25 cellular contexts compared by ENCODE assay signal in genomic region chr12:82182601-82183000, GRCh38.
DNase-seq lines count a peak whose midpoint lies in the region; ATAC-seq, FAIRE-seq and TF ChIP-seq lines count a peak whose summit lies in the region.
"Had no signal": no experiment of that assay in that cellular context is flagged by ENCODE, and none has a peak within 500 bp of the region (broad histone marks: within the 10 kb centered on the region; RNA-seq: fewer than 3 reads in every experiment).

No MANE protein-coding gene starts in this region.

- no TSS peak for BruUV-seq in MCF 10A (replicated peaks; lab: Mats Ljungman, UMichigan)

- H3K4me3 ChIP-seq in breast epithelium = no peak overlapping the region
- H3K4me3 ChIP-seq in choroid plexus epithelial cell (ENCODE audit: low read depth, low read length) = no peak overlapping the region
- H3K4me3 ChIP-seq: esophagus muscularis mucosa, vagina had no signal

- H3K27ac ChIP-seq in breast epithelium (no peak overlapping the region), RWPE1 (no peak overlapping the region)
- H3K27ac ChIP-seq: esophagus muscularis mucosa, vagina had no signal

- CTCF ChIA-PET in MCF 10A (lab: Yijun Ruan, JAX) (no interaction called here), RWPE1 (lab: Yijun Ruan, JAX) (no interaction called here)

- intact Hi-C loops in MCF 10A (cut with micrococcal nuclease) (no loop called here), breast epithelium (cut with DNase I; ENCODE audit: low total_unique reads) (no loop called here)

- FAIRE-seq in urothelium cell line (lab: Jason Lieb, UNC) = no peak
- FAIRE-seq: small intestine had no signal

- H3K36me3 ChIP-seq in breast epithelium = no peaks in the 10 kb centered on the region
- H3K36me3 ChIP-seq: esophagus muscularis mucosa, vagina had no signal

- H3K27ac Mint-ChIP-seq in MCF 10A (ENCODE audit: low read depth, unreplicated experiment) = no peak overlapping the region
- H3K27ac Mint-ChIP-seq: activated CD4-positive, alpha-beta T cell treated with anti-CD3 and anti-CD28 coated beads for 36 hours; activated naive CD4-positive, alpha-beta T cell treated with anti-CD3 and anti-CD28 coated beads, Interleukin-2, amount 10 ng/mL, durations not matched to agents 7 days and 5 days; activated T-cell treated with anti-CD3 and anti-CD28 coated beads, Interleukin-2, amount 50 U/mL, for 72 hours; HFFc6; memory B cell; stimulated activated naive B cell treated with anti-CD40 and anti-IgM and Interleukin-4, amounts not matched to agents 10 μg/mL and 1 μg/mL and 100 μg/mL, for 72 hours had no signal

- no peaks in the 10 kb centered on the region for H3K9me3 ChIP-seq in breast epithelium
- H3K9me3 ChIP-seq: esophagus muscularis mucosa, vagina had no signal

- no peaks in the 10 kb centered on the region for H3K36me3 Mint-ChIP-seq in MCF 10A (ENCODE audit: insufficient read depth, unreplicated experiment)
- H3K36me3 Mint-ChIP-seq: activated naive CD4-positive, alpha-beta T cell treated with anti-CD3 and anti-CD28 coated beads, Interleukin-2, amount 10 ng/mL, durations not matched to agents 7 days and 5 days; memory B cell; stimulated activated naive B cell treated with anti-CD40 and anti-IgM and Interleukin-4, amounts not matched to agents 10 μg/mL and 1 μg/mL and 100 μg/mL, for 72 hours had no signal

- POLR2A ChIA-PET in MCF 10A (lab: Yijun Ruan, JAX) = no interaction called here
- POLR2A ChIA-PET in RWPE1 (lab: Yijun Ruan, JAX; ENCODE audit: low non-redundant PET) = no interaction called here

- H3K27me3 ChIP-seq in breast epithelium = no peaks in the 10 kb centered on the region
- H3K27me3 ChIP-seq: esophagus muscularis mucosa, vagina had no signal

- H3K4me1 ChIP-seq in breast epithelium = no peaks in the 10 kb centered on the region
- H3K4me1 ChIP-seq: esophagus muscularis mucosa, vagina had no signal

- DNase-seq in MCF 10A (ENCODE audit: unreplicated experiment) (peak; percentile 6), breast epithelium (ENCODE audit: low spot score in 2 of 2) (no peak), RWPE1 (ENCODE audit: low spot score) (peak; percentile 4), choroid plexus epithelial cell (ENCODE audit: low read depth) (peak; percentile 8), urothelium cell line (ENCODE audit: low spot score) (peak; percentile 11), NCI-H2029 (lab: John Stamatoyannopoulos, UW) (no peak)
- DNase-seq: activated CD4-positive, alpha-beta T cell treated with anti-CD3 and anti-CD28 coated beads for 36 hours; activated naive CD4-positive, alpha-beta T cell treated with anti-CD3 and anti-CD28 coated beads, Interleukin-2, amount 10 ng/mL, durations not matched to agents 7 days and 5 days; activated T-cell treated with anti-CD3 and anti-CD28 coated beads, Interleukin-2, amount 50 U/mL, for 72 hours; effector CD8-positive, alpha-beta T cell; GF-D8; HFFc6; Karpas-422; NCI-H2029 treated with DMSO at 0.1 percent for 48 hours; NCI-H748 treated with DMSO at 0.1 percent for 48 hours; nucleus accumbens; small intestine; stimulated activated CD4-positive, alpha-beta T cell treated with anti-CD3 and anti-CD28 coated beads, Interleukin-2, amount 100 ng/mL, for 24 hours; stimulated activated naive B cell treated with anti-CD40 and anti-IgM and Interleukin-4, amounts not matched to agents 10 μg/mL and 1 μg/mL and 100 μg/mL, for 72 hours had no signal

- no peak for TF ChIP-seq CTCF in MCF 10A (IDR thresholded peaks at IDR 0.05; ENCODE audit: unreplicated experiment)
- no peak for TF ChIP-seq CTCF in breast epithelium (IDR thresholded peaks at IDR 0.05)
- no peak for TF ChIP-seq CTCF in RWPE1 (conservative IDR thresholded peaks at IDR 0.05; ENCODE audit: low read depth)
- TF ChIP-seq CTCF in choroid plexus epithelial cell (conservative IDR thresholded peaks at IDR 0.05; ENCODE audit: low read depth, low read length) = no peak

- ATAC-seq in GM21825 (IDR thresholded peaks at IDR 0.05; ENCODE audit: unreplicated experiment) (no peak), HG03196 (IDR thresholded peaks at IDR 0.05; ENCODE audit: unreplicated experiment) (no peak)
- ATAC-seq: activated CD4-positive, alpha-beta T cell treated with anti-CD3 and anti-CD28 coated beads for 36 hours; activated T-cell treated with anti-CD3 and anti-CD28 coated beads, Interleukin-2, amount 50 U/mL, for 72 hours; Right ventricle myocardium inferior; stimulated activated naive B cell treated with anti-CD40 and anti-IgM and Interleukin-4, amounts not matched to agents 10 μg/mL and 1 μg/mL and 100 μg/mL, for 72 hours had no signal

- no peaks in the 10 kb centered on the region for H3K9me3 Mint-ChIP-seq in MCF 10A (ENCODE audit: unreplicated experiment)
- H3K9me3 Mint-ChIP-seq: activated naive CD4-positive, alpha-beta T cell treated with anti-CD3 and anti-CD28 coated beads, Interleukin-2, amount 10 ng/mL, durations not matched to agents 7 days and 5 days had no signal

- H3K4me1 Mint-ChIP-seq in MCF 10A (ENCODE audit: insufficient read depth, unreplicated experiment) = peaks cover 30% of the 10 kb centered on the region
- H3K4me1 Mint-ChIP-seq: activated CD4-positive, alpha-beta T cell treated with anti-CD3 and anti-CD28 coated beads for 36 hours; activated naive CD4-positive, alpha-beta T cell treated with anti-CD3 and anti-CD28 coated beads, Interleukin-2, amount 10 ng/mL, durations not matched to agents 7 days and 5 days; memory B cell; stimulated activated naive B cell treated with anti-CD40 and anti-IgM and Interleukin-4, amounts not matched to agents 10 μg/mL and 1 μg/mL and 100 μg/mL, for 72 hours had no signal

- H3K27me3 Mint-ChIP-seq in MCF 10A (ENCODE audit: insufficient read depth, unreplicated experiment) = no peaks in the 10 kb centered on the region
- H3K27me3 Mint-ChIP-seq: activated CD4-positive, alpha-beta T cell treated with anti-CD3 and anti-CD28 coated beads for 36 hours; activated naive CD4-positive, alpha-beta T cell treated with anti-CD3 and anti-CD28 coated beads, Interleukin-2, amount 10 ng/mL, durations not matched to agents 7 days and 5 days; memory B cell; stimulated activated naive B cell treated with anti-CD40 and anti-IgM and Interleukin-4, amounts not matched to agents 10 μg/mL and 1 μg/mL and 100 μg/mL, for 72 hours had no signal

- TF ChIP-seq POLR2A in breast epithelium (IDR thresholded peaks at IDR 0.05) = no peak

- H3K4me3 Mint-ChIP-seq in MCF 10A (ENCODE audit: unreplicated experiment) = no peak overlapping the region
- H3K4me3 Mint-ChIP-seq: activated CD4-positive, alpha-beta T cell treated with anti-CD3 and anti-CD28 coated beads for 36 hours; activated naive CD4-positive, alpha-beta T cell treated with anti-CD3 and anti-CD28 coated beads, Interleukin-2, amount 10 ng/mL, durations not matched to agents 7 days and 5 days; activated T-cell treated with anti-CD3 and anti-CD28 coated beads, Interleukin-2, amount 50 U/mL, for 72 hours; HFFc6; memory B cell; stimulated activated naive B cell treated with anti-CD40 and anti-IgM and Interleukin-4, amounts not matched to agents 10 μg/mL and 1 μg/mL and 100 μg/mL, for 72 hours had no signal

Comparison
In these comparisons a context has a peak if more than half of its experiments do, and no peak if none do; other contexts are left out.
1. DNase-seq: peak in MCF 10A (single experiment), RWPE1 (single experiment), choroid plexus epithelial cell (single experiment) and urothelium cell line (single experiment); none in breast epithelium (0 of 2) and NCI-H2029 (single experiment).